In the genomic region with DNA sequence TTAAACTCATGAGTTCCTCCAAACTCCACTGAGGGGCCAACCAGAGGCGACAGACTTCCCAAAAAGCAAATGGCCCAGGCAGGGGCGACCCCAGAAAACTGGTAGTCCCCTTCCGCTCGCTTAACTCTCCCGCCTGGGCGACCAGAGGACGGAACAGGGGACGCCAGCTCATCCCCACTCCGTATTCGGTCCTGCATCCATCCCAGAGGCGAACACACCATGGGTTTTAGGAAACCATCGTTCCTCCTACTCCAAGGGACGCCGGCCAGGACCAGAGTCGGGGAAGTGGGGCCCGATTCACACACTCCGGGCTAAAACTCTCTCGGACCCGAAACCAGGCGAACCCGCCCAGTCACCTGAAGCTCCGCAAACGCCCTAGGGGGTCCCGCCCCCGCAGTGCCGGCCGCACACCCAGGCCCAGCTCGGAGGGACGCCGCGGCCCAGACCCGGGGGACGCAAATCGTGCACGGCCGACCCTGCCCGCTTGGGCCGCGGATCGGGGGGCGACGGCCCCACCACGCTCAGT, we compare ENCODE assay signal across 8 cellular contexts. TPM values are rescaled to one million over a fixed set of nuclear protein-coding genes. Genes with fewer than 3 reads are reported as not detected.
A peak's percentile ranks its signal among the peaks of the same experiment; 100 is the strongest.
DNase-seq lines count a peak whose midpoint lies in the region; ATAC-seq and TF ChIP-seq lines count a peak whose summit lies in the region.

No MANE protein-coding gene starts in this region.

- DNase-seq in AG04449 (ENCODE audit: low read depth, low spot score): no peak
- DNase-seq in SJSA1 (ENCODE audit: low read depth in 1 of 2, low spot score in 2 of 2): peak in 1 of 2 experiments; percentile 39
- peak; percentile 18 for DNase-seq in astrocyte of the spinal cord (ENCODE audit: low read depth, low spot score)
- DNase-seq in 8988T: no peak

- H3K27me3 ChIP-seq in SJSA1 (replicated peaks): no peaks in the 10 kb centered on the region
- no peaks in the 10 kb centered on the region for H3K27me3 ChIP-seq in skeletal muscle tissue (ENCODE audit: control insufficient read depth in 3 of 3, insufficient read depth in 3 of 3, low read length in 3 of 3)

- H3K4me1 ChIP-seq in SJSA1 (replicated peaks) (peaks cover 11% of the 10 kb centered on the region; the same call in 1 of the 2 replicates), skeletal muscle tissue (ENCODE audit: control insufficient read depth in 3 of 3, insufficient read depth in 3 of 3, low read length in 3 of 3) (peaks cover 0 to 9% (median 8%) of the 10 kb centered on the region in 3 donors)

- TF ChIP-seq CTCF in AG04449 (IDR thresholded peaks at IDR 0.05; ENCODE audit: insufficient read depth, low read length, missing control alignments) (no peak), astrocyte of the spinal cord (IDR thresholded peaks at IDR 0.05; ENCODE audit: low read depth, low read length) (no peak)

- in situ Hi-C loops in astrocyte of the spinal cord (cut with HindIII; ENCODE audit: low sequenced_read_pairs): no loop called here

- peak overlapping the region; percentile 82 to 88 (median 87) for H3K9ac ChIP-seq in skeletal muscle tissue (ENCODE audit: low read depth in 1 of 3, low read length in 3 of 3)

- ATAC-seq in GM18867 (IDR thresholded peaks at IDR 0.05; ENCODE audit: unreplicated experiment): peak; percentile 40
- peak; percentile 36 for ATAC-seq in HG03066 (IDR thresholded peaks at IDR 0.05; ENCODE audit: low read depth, unreplicated experiment)

- H3K4me3 ChIP-seq in AG04449 (ENCODE audit: low read depth, low read length) (peak overlapping the region; percentile 79), SJSA1 (peak overlapping the region; percentile 86), astrocyte of the spinal cord (ENCODE audit: low read depth, low read length) (peak overlapping the region; percentile 84), iPS-11a (ENCODE audit: low read depth, low read length) (peak overlapping the region; percentile 94), skeletal muscle tissue (ENCODE audit: low read length in 3 of 3) (peak overlapping the region; percentile 81 to 92 (median 90))

- H3K9me3 ChIP-seq in SJSA1 (replicated peaks): no peaks in the 10 kb centered on the region
- H3K9me3 ChIP-seq in skeletal muscle tissue (ENCODE audit: control insufficient read depth in 3 of 3, low read length in 3 of 3): no peaks in the 10 kb centered on the region

- peak overlapping the region; percentile 66 for H3K27ac ChIP-seq in SJSA1
- H3K27ac ChIP-seq in skeletal muscle tissue (ENCODE audit: low read depth, low read length): peak overlapping the region; percentile 72

- POLR2A ChIA-PET in AG04449 (lab: Yijun Ruan, JAX): interaction anchor here (0.6 to 1.5 kb wide), 5 partner anchors 10 to 238 kb away, joined by 3 to 5 read pairs (median 4); no protein-coding TSS in a partner anchor

- CTCF ChIA-PET in AG04449 (lab: Yijun Ruan, JAX): interaction anchor here (1.2 to 6.5 kb wide), 5 partner anchors 17 to 249 kb away, joined by 3 to 59 read pairs (median 4); no protein-coding TSS in a partner anchor

- peaks cover 9% of the 10 kb centered on the region for H3K36me3 ChIP-seq in SJSA1
- H3K36me3 ChIP-seq in skeletal muscle tissue (ENCODE audit: control insufficient read depth in 3 of 3, insufficient read depth in 3 of 3, low read length in 3 of 3): no peaks in the 10 kb centered on the region

RNA-seq across cellular contexts. Expression of a gene that starts 0.5 kb away (rescaled TPM):
- total RNA-seq in SJSA1 (2014; rRNA removed; shearing (Covaris generic)): 25.7 and 25.8 TPM in 2 replicates
- 29.2 TPM for total RNA-seq in skeletal muscle tissue
